23 cellular contexts compared by ENCODE assay signal in the genomic region with DNA sequence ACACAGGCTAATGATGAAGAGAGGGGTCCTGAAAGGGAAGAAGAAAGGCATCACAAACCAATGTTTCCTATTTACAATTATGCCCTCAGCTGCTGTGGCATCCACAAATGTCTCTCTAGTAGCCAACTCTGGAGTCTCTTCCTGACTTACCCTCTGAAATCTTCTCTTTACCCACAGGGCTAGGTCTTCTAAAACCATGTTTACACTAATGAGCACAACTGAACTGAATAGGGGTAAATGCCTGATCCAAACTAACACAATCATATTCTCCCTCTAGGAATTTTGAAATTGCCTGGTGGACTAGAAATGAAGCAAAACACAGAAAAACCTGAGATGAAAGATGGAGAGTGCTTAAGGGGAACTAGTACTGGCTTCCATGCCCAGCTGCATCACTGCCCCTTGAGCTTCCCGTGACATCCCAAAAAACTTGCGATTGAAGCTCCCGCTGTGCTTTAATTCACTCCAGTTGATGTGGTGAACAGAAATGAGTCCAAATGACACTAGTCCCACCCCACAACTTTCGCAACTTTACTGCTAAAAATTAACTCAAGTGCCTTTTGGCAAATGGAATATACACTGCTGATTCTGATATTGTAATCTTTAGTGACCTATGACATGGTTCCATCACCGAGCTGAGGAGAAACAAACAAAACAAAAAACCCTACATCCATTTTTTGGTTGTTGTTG. TPM values are rescaled to one million over a fixed set of nuclear protein-coding genes. Genes with fewer than 3 reads are reported as not detected.
DNase-seq lines count a peak whose midpoint lies in the region; ATAC-seq and TF ChIP-seq lines count a peak whose summit lies in the region.
"Had no signal": no experiment of that assay in that cellular context is flagged by ENCODE, and none has a peak within 500 bp of the region (broad histone marks: within the 10 kb centered on the region; RNA-seq: fewer than 3 reads in every experiment).

No MANE protein-coding gene starts in this region.

- peak; percentile 40 for DNase-seq in Calu3
- peak; percentile 35 for DNase-seq in fibroblast of gingiva (ENCODE audit: low read depth)
- peak in 2 of 3 donors; percentile 60 to 72 for DNase-seq in right lobe of liver
- peak in 1 of 2 donors; percentile 74 for DNase-seq in suprapubic skin (ENCODE audit: low spot score in 2 of 2)
- no peak for DNase-seq in stimulated activated CD4-positive, alpha-beta T cell treated with anti-CD3 and anti-CD28 coated beads, Interleukin-2, amount 100 ng/mL, for 48 hours
- DNase-seq in endodermal cell: no peak
- DNase-seq in lower lobe of right lung: no peak
- DNase-seq: CD8-positive, alpha-beta T cell; DMS153; GOT3; HCEC 1CT; IMR-90; NCI-H1092 treated with DMSO at 0.1 percent for 48 hours; NCI-H1436 treated with DMSO at 0.1 percent for 48 hours; NCI-H1930; NCI-H345; NCI-H524; NCI-H774; NK-92 treated with Interleukin-12 subunit alpha and Interleukin-12 subunit beta, amount 100 ng/mL, for 24 hours; SIG-M5 had no signal

- ATAC-seq in right lobe of liver: peak; percentile 86 to 95 (median 92)
- ATAC-seq in lower lobe of right lung: no peak
- ATAC-seq: CD8-positive, alpha-beta T cell; Panc1 had no signal

- TF ChIP-seq CTCF in Calu3 (IDR thresholded peaks at IDR 0.05; ENCODE audit: unreplicated experiment): no peak
- TF ChIP-seq CTCF in right lobe of liver (IDR thresholded peaks at IDR 0.05): no peak
- no peak for TF ChIP-seq CTCF in suprapubic skin (IDR thresholded peaks at IDR 0.05)
- TF ChIP-seq CTCF in endodermal cell (conservative IDR thresholded peaks at IDR 0.05): no peak
- TF ChIP-seq CTCF in lower lobe of right lung (IDR thresholded peaks at IDR 0.05): no peak

- CTCF ChIA-PET in Calu3 (lab: Charles Lee): interaction anchor here (0.6 to 1.8 kb wide), 9 partner anchors 10 to 457 kb away, joined by 3 to 21 read pairs (median 3); a partner anchor contains a TSS

- H3K27me3 Mint-ChIP-seq in Calu3 (ENCODE audit: unreplicated experiment) (no peaks in the 10 kb centered on the region), endodermal cell (ENCODE audit: insufficient read depth) (no peaks in the 10 kb centered on the region)

- no peak for TF ChIP-seq POLR2A in right lobe of liver (IDR thresholded peaks at IDR 0.05)
- TF ChIP-seq POLR2A in suprapubic skin (IDR thresholded peaks at IDR 0.05): no peak

- no peaks in the 10 kb centered on the region for H3K9me3 ChIP-seq in right lobe of liver
- H3K9me3 ChIP-seq in suprapubic skin: no peaks in the 10 kb centered on the region
- no peaks in the 10 kb centered on the region for H3K9me3 ChIP-seq in endodermal cell (ENCODE audit: control insufficient read depth, low read length)
- H3K9me3 ChIP-seq in lower lobe of right lung: no peaks in the 10 kb centered on the region

- no peaks in the 10 kb centered on the region for H3K27me3 ChIP-seq in right lobe of liver
- H3K27me3 ChIP-seq in suprapubic skin: no peaks in the 10 kb centered on the region
- no peaks in the 10 kb centered on the region for H3K27me3 ChIP-seq in endodermal cell (ENCODE audit: control insufficient read depth, insufficient read depth, low read length, poor library complexity, severe bottlenecking)
- H3K27me3 ChIP-seq in lower lobe of right lung (ENCODE audit: low read depth): no peaks in the 10 kb centered on the region
- H3K27me3 ChIP-seq: BLaER1 treated with 17β-estradiol and CSF1 and Interleukin-3, amounts not matched to agents 10 nM and 100 nM had no signal

- H3K9ac ChIP-seq in endodermal cell (ENCODE audit: extremely low read depth, low read length, poor library complexity, severe bottlenecking): no peak overlapping the region
- H3K9ac ChIP-seq: BLaER1 treated with 17β-estradiol and CSF1 and Interleukin-3, amounts not matched to agents 10 nM and 100 nM; KMS-11 had no signal

- peak overlapping the region in 1 of 3 donors; percentile 3 for H3K4me3 ChIP-seq in right lobe of liver
- no peak overlapping the region for H3K4me3 ChIP-seq in suprapubic skin
- no peak overlapping the region for H3K4me3 ChIP-seq in endodermal cell (ENCODE audit: low read length)
- H3K4me3 ChIP-seq in lower lobe of right lung: no peak overlapping the region
- H3K4me3 ChIP-seq: BLaER1 treated with 17β-estradiol and CSF1 and Interleukin-3, amounts not matched to agents 10 nM and 100 nM had no signal

- no peaks in the 10 kb centered on the region for H3K36me3 Mint-ChIP-seq in Calu3 (ENCODE audit: insufficient read depth, unreplicated experiment)
- H3K36me3 Mint-ChIP-seq in endodermal cell (ENCODE audit: low read depth): no peaks in the 10 kb centered on the region
- H3K36me3 Mint-ChIP-seq: CD8-positive, alpha-beta T cell had no signal

- peak overlapping the region; percentile 56 to 87 (median 61) for H3K27ac ChIP-seq in right lobe of liver
- H3K27ac ChIP-seq in suprapubic skin: peak overlapping the region; percentile 44
- no peak overlapping the region for H3K27ac ChIP-seq in endodermal cell (ENCODE audit: low read depth, low read length)
- H3K27ac ChIP-seq in lower lobe of right lung: no peak overlapping the region
- H3K27ac ChIP-seq: BLaER1 treated with 17β-estradiol and CSF1 and Interleukin-3, amounts not matched to agents 10 nM and 100 nM; KMS-11 had no signal

- no peak for TF ChIP-seq EP300 in suprapubic skin (IDR thresholded peaks at IDR 0.05)

- H3K4me1 ChIP-seq in right lobe of liver: peaks cover 0 to 13% (median 3%) of the 10 kb centered on the region in 4 donors
- no peaks in the 10 kb centered on the region for H3K4me1 ChIP-seq in suprapubic skin
- no peaks in the 10 kb centered on the region for H3K4me1 ChIP-seq in endodermal cell (ENCODE audit: control insufficient read depth, insufficient read depth, low read length)
- H3K4me1 ChIP-seq in lower lobe of right lung: no peaks in the 10 kb centered on the region

- H3K4me1 Mint-ChIP-seq in Calu3 (ENCODE audit: low read depth, unreplicated experiment) (peaks cover 34% of the 10 kb centered on the region), endodermal cell (no peaks in the 10 kb centered on the region)

- peaks cover 3% of the 10 kb centered on the region for H3K9me3 Mint-ChIP-seq in Calu3 (ENCODE audit: low read depth, unreplicated experiment)
- H3K9me3 Mint-ChIP-seq in endodermal cell: no peaks in the 10 kb centered on the region
- H3K9me3 Mint-ChIP-seq: CD8-positive, alpha-beta T cell had no signal

- peak overlapping the region; percentile 45 for H3K4me3 Mint-ChIP-seq in Calu3 (ENCODE audit: low read depth, unreplicated experiment)
- no peak overlapping the region for H3K4me3 Mint-ChIP-seq in endodermal cell
- H3K4me3 Mint-ChIP-seq: CD8-positive, alpha-beta T cell had no signal

- H3K27ac Mint-ChIP-seq in Calu3 (ENCODE audit: unreplicated experiment) (peak overlapping the region; percentile 50), endodermal cell (no peak overlapping the region)
- H3K27ac Mint-ChIP-seq: CD8-positive, alpha-beta T cell had no signal

- H3K36me3 ChIP-seq in right lobe of liver (no peaks in the 10 kb centered on the region), suprapubic skin (no peaks in the 10 kb centered on the region), endodermal cell (ENCODE audit: control insufficient read depth, insufficient read depth, low read length) (no peaks in the 10 kb centered on the region), lower lobe of right lung (no peaks in the 10 kb centered on the region)

- WGBS in right lobe of liver (ENCODE audit: insufficient coverage, low coverage, low lambda C conversion rate, missing lambda C conversion rate): 14% methylated on average over 3 of the region's 5 CpGs
- WGBS in suprapubic skin: 68% methylated on average over 5 of the region's 5 CpGs
- whole genome bisulfite sequencing in endodermal cell (ENCODE audit: insufficient coverage in 1 of 2, insufficient read length in 1 of 2), 2 experiments: 91 to 96% methylated on average over 5 of the region's 5 CpGs

- intact Hi-C loops in Calu3 (cut with micrococcal nuclease; ENCODE audit: unreplicated experiment): no loop called here
- intact Hi-C loops in right lobe of liver (cut with DNase I): no loop called here
- intact Hi-C loops in lower lobe of right lung (cut with DNase I): no loop called here

- TSS peak; percentile 96 for BruUV-seq in Calu3 (replicated peaks; lab: Mats Ljungman, UMichigan)

RNA-seq across cellular contexts. Expression of a gene that starts 32.8 kb away (rescaled TPM):
- total RNA-seq in Calu3 (2022): 5.8 and 5.9 TPM in 2 replicates
- total RNA-seq in right lobe of liver: 1 to 10 TPM in 5 of 6 experiments, under 1 TPM in 1; 0.67 to 2.7 (median 1.5) TPM
- total RNA-seq in suprapubic skin: 1 to 10 TPM in 2 of 4 donors, under 1 TPM in 2; 0.53 to 2.3 (median 0.94) TPM
- 1 to 10 TPM; 6.5 to 9.5 TPM for total RNA-seq in endodermal cell
- 9.7 TPM for polyA plus RNA-seq in endodermal cell (2013, experiment 1 of 2)
- polyA plus RNA-seq in endodermal cell (2013, experiment 2 of 2): 9.9 TPM
- 0.71 TPM for total RNA-seq in lower lobe of right lung

Comparison
In these comparisons a context has a peak if more than half of its experiments do, and no peak if none do; other contexts are left out.
1. DNase-seq: peak in Calu3 (single experiment), fibroblast of gingiva (single experiment) and right lobe of liver (2 of 3); none in stimulated activated CD4-positive, alpha-beta T cell treated with anti-CD3 and anti-CD28 coated beads, Interleukin-2, amount 100 ng/mL, for 48 hours (0 of 2), endodermal cell (single experiment) and lower lobe of right lung (single experiment).
2. ATAC-seq: peak in right lobe of liver (4 of 4); none in lower lobe of right lung (0 of 2).
3. H3K27ac ChIP-seq: peak in right lobe of liver (3 of 3) and suprapubic skin (single experiment); none in endodermal cell (single experiment) and lower lobe of right lung (single experiment).